ENCODE assay signal across 1 cellular context in the genomic region with DNA sequence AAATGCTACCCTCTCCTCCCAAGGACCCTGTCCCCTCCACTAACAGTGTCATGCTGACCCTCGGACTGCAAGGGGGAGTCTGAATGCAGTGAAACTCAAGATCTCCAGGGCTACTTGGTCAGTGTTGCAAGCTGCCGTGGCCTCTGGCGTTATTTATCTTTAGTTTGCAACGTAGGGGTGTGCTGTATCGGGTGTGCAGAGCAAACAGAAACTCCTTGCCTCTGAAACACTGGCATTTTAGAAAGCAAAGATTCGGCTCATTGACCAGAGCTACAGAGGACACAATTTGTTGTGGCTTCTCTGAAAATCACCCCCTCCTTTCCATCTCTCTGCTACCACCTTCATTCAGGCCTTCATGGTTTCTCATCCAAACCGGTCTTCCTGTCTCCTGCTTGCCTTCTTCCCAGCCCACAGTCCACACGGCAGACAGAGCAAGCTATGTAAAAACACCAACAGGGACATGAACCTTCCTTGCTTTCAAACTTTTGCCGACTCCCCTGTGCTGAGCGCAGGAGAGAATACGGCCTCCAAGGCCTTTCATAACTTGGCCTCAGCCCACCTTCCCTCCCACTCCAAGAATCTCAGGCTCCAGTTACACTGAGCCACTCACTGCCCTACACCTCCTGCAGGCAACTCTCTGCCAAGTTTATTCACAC.
A peak's percentile ranks its signal among the peaks of the same experiment; 100 is the strongest.
TF ChIP-seq lines count a peak whose summit lies in the region.

No MANE protein-coding gene starts in this region.

TF ChIP-seq in HepG2, 621 proteins besides CTCF, POLR2A, EP300 and RAD21 (continued from another document and continues in another):
- no peak for TF ChIP-seq ZNF740 (CRISPR knock-in tag; IDR thresholded peaks at IDR 0.05)
- no peak for TF ChIP-seq ZSCAN12 (CRISPR knock-in tag; IDR thresholded peaks at IDR 0.05)
- TF ChIP-seq, protein P1, sequence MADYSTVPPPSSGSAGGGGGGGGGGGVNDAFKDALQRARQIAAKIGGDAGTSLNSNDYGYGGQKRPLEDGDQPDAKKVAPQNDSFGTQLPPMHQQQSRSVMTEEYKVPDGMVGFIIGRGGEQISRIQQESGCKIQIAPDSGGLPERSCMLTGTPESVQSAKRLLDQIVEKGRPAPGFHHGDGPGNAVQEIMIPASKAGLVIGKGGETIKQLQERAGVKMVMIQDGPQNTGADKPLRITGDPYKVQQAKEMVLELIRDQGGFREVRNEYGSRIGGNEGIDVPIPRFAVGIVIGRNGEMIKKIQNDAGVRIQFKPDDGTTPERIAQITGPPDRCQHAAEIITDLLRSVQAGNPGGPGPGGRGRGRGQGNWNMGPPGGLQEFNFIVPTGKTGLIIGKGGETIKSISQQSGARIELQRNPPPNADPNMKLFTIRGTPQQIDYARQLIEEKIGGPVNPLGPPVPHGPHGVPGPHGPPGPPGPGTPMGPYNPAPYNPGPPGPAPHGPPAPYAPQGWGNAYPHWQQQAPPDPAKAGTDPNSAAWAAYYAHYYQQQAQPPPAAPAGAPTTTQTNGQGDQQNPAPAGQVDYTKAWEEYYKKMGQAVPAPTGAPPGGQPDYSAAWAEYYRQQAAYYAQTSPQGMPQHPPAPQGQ (CRISPR knock-in tag; IDR thresholded peaks at IDR 0.05; ENCODE audit: borderline replicate concordance) = no peak
- TF ChIP-seq KLF6 (CRISPR knock-in tag; IDR thresholded peaks at IDR 0.05) = no peak
- no peak for TF ChIP-seq CBX2 (IDR thresholded peaks at IDR 0.05; ENCODE audit: low read depth, low read length)
- no peak for TF ChIP-seq CBX2 (CRISPR knock-in tag; IDR thresholded peaks at IDR 0.05; ENCODE audit: low read depth)
- TF ChIP-seq ZNF253 (CRISPR knock-in tag; IDR thresholded peaks at IDR 0.05; ENCODE audit: borderline replicate concordance) = no peak
- TF ChIP-seq ZNF296 (CRISPR knock-in tag; conservative IDR thresholded peaks at IDR 0.05) = no peak
- no peak for TF ChIP-seq KLF9 (CRISPR knock-in tag; IDR thresholded peaks at IDR 0.05; ENCODE audit: low read depth)
- no peak for TF ChIP-seq ZUFSP (CRISPR knock-in tag; IDR thresholded peaks at IDR 0.05; ENCODE audit: borderline replicate concordance)
- peak; percentile 50; the same call in 1 of the 2 replicates for TF ChIP-seq MYPOP (CRISPR knock-in tag; IDR thresholded peaks at IDR 0.05)
- no peak for TF ChIP-seq PCBP2 (optimal IDR thresholded peaks at IDR 0.05; ENCODE audit: low read depth, low read length, poor library complexity, severe bottlenecking)
- no peak for TF ChIP-seq ZBTB33 (CRISPR knock-in tag; IDR thresholded peaks at IDR 0.05)
- TF ChIP-seq HDAC2 (CRISPR knock-in tag; IDR thresholded peaks at IDR 0.05) = peak; percentile 29
- TF ChIP-seq PHF21A (CRISPR knock-in tag; IDR thresholded peaks at IDR 0.05) = 0 out of 2 replicates have a peak, but pooled peaks have one; percentile 9
- TF ChIP-seq KAT8 (CRISPR knock-in tag; IDR thresholded peaks at IDR 0.05) = 0 out of 2 replicates have a peak, but pooled peaks have one; percentile 9
- TF ChIP-seq, protein P2, sequence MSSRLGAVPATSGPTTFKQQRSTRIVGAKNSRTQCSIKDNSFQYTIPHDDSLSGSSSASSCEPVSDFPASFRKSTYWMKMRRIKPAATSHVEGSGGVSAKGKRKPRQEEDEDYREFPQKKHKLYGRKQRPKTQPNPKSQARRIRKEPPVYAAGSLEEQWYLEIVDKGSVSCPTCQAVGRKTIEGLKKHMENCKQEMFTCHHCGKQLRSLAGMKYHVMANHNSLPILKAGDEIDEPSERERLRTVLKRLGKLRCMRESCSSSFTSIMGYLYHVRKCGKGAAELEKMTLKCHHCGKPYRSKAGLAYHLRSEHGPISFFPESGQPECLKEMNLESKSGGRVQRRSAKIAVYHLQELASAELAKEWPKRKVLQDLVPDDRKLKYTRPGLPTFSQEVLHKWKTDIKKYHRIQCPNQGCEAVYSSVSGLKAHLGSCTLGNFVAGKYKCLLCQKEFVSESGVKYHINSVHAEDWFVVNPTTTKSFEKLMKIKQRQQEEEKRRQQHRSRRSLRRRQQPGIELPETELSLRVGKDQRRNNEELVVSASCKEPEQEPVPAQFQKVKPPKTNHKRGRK (CRISPR knock-in tag; IDR thresholded peaks at IDR 0.05) = no peak
- TF ChIP-seq KDM1A (CRISPR knock-in tag; IDR thresholded peaks at IDR 0.05) = no peak
- TF ChIP-seq RXRB (CRISPR knock-in tag; IDR thresholded peaks at IDR 0.05; ENCODE audit: borderline replicate concordance) = no peak; the same call in none of the 2 replicates
- no peak for TF ChIP-seq FOSL1 (CRISPR knock-in tag; IDR thresholded peaks at IDR 0.05; ENCODE audit: borderline replicate concordance)
- no peak for TF ChIP-seq ZNF34 (CRISPR knock-in tag; IDR thresholded peaks at IDR 0.05; ENCODE audit: borderline replicate concordance)
- no peak for TF ChIP-seq NFRKB (IDR thresholded peaks at IDR 0.05)
- 0 out of 2 replicates have a peak, but pooled peaks have one; percentile 50 for TF ChIP-seq CCDC6 (CRISPR knock-in tag; IDR thresholded peaks at IDR 0.05)
- no peak for TF ChIP-seq TRAFD1 (CRISPR knock-in tag; IDR thresholded peaks at IDR 0.05; ENCODE audit: borderline replicate concordance)
- peak; percentile 51; the same call in 1 of the 2 replicates for TF ChIP-seq HDAC1 (CRISPR knock-in tag; IDR thresholded peaks at IDR 0.05)
- no peak for TF ChIP-seq TEAD2 (CRISPR knock-in tag; IDR thresholded peaks at IDR 0.05)
- TF ChIP-seq ZNF570 (CRISPR knock-in tag; IDR thresholded peaks at IDR 0.05; ENCODE audit: borderline replicate concordance) = no peak
- no peak for TF ChIP-seq ZNF331 (CRISPR knock-in tag; IDR thresholded peaks at IDR 0.05)
- TF ChIP-seq, protein P3, sequence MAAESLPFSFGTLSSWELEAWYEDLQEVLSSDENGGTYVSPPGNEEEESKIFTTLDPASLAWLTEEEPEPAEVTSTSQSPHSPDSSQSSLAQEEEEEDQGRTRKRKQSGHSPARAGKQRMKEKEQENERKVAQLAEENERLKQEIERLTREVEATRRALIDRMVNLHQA (CRISPR knock-in tag; IDR thresholded peaks at IDR 0.05) = 0 out of 2 replicates have a peak, but pooled peaks have one; percentile 49
- no peak for TF ChIP-seq HHEX (CRISPR knock-in tag; IDR thresholded peaks at IDR 0.05)
- TF ChIP-seq ZNF292 (CRISPR knock-in tag; IDR thresholded peaks at IDR 0.05; ENCODE audit: borderline replicate concordance, low read depth) = peak; percentile 40; the same call in 1 of the 2 replicates
- no peak for TF ChIP-seq ZNF24 (IDR thresholded peaks at IDR 0.05)
- TF ChIP-seq SAFB2 (CRISPR knock-in tag; IDR thresholded peaks at IDR 0.05; ENCODE audit: borderline replicate concordance, low read depth) = no peak; the same call in 1 of the 2 replicates
- no peak for TF ChIP-seq RBM22 (optimal IDR thresholded peaks at IDR 0.05; ENCODE audit: low read length)
- TF ChIP-seq STAG1 (CRISPR knock-in tag; IDR thresholded peaks at IDR 0.05) = no peak
- TF ChIP-seq, protein P4, sequence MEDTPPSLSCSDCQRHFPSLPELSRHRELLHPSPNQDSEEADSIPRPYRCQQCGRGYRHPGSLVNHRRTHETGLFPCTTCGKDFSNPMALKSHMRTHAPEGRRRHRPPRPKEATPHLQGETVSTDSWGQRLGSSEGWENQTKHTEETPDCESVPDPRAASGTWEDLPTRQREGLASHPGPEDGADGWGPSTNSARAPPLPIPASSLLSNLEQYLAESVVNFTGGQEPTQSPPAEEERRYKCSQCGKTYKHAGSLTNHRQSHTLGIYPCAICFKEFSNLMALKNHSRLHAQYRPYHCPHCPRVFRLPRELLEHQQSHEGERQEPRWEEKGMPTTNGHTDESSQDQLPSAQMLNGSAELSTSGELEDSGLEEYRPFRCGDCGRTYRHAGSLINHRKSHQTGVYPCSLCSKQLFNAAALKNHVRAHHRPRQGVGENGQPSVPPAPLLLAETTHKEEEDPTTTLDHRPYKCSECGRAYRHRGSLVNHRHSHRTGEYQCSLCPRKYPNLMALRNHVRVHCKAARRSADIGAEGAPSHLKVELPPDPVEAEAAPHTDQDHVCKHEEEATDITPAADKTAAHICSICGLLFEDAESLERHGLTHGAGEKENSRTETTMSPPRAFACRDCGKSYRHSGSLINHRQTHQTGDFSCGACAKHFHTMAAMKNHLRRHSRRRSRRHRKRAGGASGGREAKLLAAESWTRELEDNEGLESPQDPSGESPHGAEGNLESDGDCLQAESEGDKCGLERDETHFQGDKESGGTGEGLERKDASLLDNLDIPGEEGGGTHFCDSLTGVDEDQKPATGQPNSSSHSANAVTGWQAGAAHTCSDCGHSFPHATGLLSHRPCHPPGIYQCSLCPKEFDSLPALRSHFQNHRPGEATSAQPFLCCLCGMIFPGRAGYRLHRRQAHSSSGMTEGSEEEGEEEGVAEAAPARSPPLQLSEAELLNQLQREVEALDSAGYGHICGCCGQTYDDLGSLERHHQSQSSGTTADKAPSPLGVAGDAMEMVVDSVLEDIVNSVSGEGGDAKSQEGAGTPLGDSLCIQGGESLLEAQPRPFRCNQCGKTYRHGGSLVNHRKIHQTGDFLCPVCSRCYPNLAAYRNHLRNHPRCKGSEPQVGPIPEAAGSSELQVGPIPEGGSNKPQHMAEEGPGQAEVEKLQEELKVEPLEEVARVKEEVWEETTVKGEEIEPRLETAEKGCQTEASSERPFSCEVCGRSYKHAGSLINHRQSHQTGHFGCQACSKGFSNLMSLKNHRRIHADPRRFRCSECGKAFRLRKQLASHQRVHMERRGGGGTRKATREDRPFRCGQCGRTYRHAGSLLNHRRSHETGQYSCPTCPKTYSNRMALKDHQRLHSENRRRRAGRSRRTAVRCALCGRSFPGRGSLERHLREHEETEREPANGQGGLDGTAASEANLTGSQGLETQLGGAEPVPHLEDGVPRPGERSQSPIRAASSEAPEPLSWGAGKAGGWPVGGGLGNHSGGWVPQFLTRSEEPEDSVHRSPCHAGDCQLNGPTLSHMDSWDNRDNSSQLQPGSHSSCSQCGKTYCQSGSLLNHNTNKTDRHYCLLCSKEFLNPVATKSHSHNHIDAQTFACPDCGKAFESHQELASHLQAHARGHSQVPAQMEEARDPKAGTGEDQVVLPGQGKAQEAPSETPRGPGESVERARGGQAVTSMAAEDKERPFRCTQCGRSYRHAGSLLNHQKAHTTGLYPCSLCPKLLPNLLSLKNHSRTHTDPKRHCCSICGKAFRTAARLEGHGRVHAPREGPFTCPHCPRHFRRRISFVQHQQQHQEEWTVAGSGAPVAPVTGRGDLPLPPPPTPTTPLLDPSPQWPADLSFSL (CRISPR knock-in tag; IDR thresholded peaks at IDR 0.05) = peak; percentile 43; the same call in 1 of the 2 replicates
- no peak for TF ChIP-seq RBFOX2 (IDR thresholded peaks at IDR 0.05; ENCODE audit: low read depth, low read length)
- no peak for TF ChIP-seq ZNF710 (CRISPR knock-in tag; IDR thresholded peaks at IDR 0.05; ENCODE audit: borderline replicate concordance)
- TF ChIP-seq ZMYM4 (CRISPR knock-in tag; IDR thresholded peaks at IDR 0.05) = peak; percentile 15; the same call in 1 of the 2 replicates
